In the genomic region with DNA sequence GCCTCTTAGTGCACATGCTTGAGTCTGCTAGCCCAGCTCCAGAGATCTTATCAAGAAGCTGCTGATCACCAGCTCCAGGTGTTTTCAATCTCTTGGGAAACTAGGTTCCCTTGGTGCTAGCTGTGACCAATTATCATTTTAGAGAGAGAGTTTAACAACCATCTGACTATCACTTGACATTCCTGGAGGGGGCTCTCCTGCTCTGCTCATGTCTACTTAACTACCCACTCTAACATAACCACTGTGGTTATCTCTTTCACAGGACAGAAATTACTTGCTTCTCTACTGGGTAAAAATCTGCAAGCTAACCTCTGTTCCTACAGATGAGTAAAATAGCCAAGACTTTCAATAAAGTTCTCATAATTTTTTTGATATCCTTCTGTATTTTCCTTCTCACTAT, we compare ENCODE assay signal across 8 cellular contexts.
DNase-seq lines count a peak whose midpoint lies in the region; ATAC-seq and FAIRE-seq lines count a peak whose summit lies in the region.

No MANE protein-coding gene starts in this region.

- DNase-seq in CD4-positive, CD25-positive, alpha-beta regulatory T cell = peak in 1 of 3 donors; percentile 3
- no peak for DNase-seq in GM18507 (ENCODE audit: extremely low spot score, insufficient read length, low read depth)
- peak; percentile 42 to 54 for DNase-seq in Kasumi-1 (lab: John Stamatoyannopoulos, UW)
- no peak for DNase-seq in central memory CD8-positive, alpha-beta T cell (ENCODE audit: low spot score in 2 of 2)
- DNase-seq in H7 = no peak
- no peak for DNase-seq in NCI-H2107 (lab: John Stamatoyannopoulos, UW)

- peaks cover 1% of the 10 kb centered on the region for H3K27me3 Mint-ChIP-seq in CD4-positive, CD25-positive, alpha-beta regulatory T cell
- H3K27me3 Mint-ChIP-seq in central memory CD8-positive, alpha-beta T cell = no peaks in the 10 kb centered on the region

- H3K36me3 ChIP-seq in CD4-positive, CD25-positive, alpha-beta regulatory T cell (ENCODE audit: control insufficient read depth, insufficient read depth, low read length) = no peaks in the 10 kb centered on the region
- no peaks in the 10 kb centered on the region for H3K36me3 ChIP-seq in H7 (replicated peaks; ENCODE audit: control insufficient read depth, insufficient read depth, low read length)

- peak; percentile 43 to 66 for ATAC-seq in CD4-positive, CD25-positive, alpha-beta regulatory T cell (ENCODE audit: low read depth in 2 of 2)
- ATAC-seq in central memory CD8-positive, alpha-beta T cell (replicated peaks; ENCODE audit: extremely low read depth, poor library complexity, severe bottlenecking) = peak; percentile 78
- ATAC-seq in GM19397 (IDR thresholded peaks at IDR 0.05; ENCODE audit: unreplicated experiment) = no peak
- ATAC-seq in GM21529 (IDR thresholded peaks at IDR 0.05; ENCODE audit: unreplicated experiment) = no peak

- H3K4me1 ChIP-seq in CD4-positive, CD25-positive, alpha-beta regulatory T cell (ENCODE audit: control insufficient read depth, insufficient read depth, low read length, poor library complexity, severe bottlenecking) = no peaks in the 10 kb centered on the region

- H3K4me1 Mint-ChIP-seq in CD4-positive, CD25-positive, alpha-beta regulatory T cell = peaks cover 0 to 4% (median under 1%) of the 10 kb centered on the region in 4 donors
- H3K4me1 Mint-ChIP-seq in central memory CD8-positive, alpha-beta T cell = no peaks in the 10 kb centered on the region

- H3K36me3 Mint-ChIP-seq in CD4-positive, CD25-positive, alpha-beta regulatory T cell = no peaks in the 10 kb centered on the region
- peaks cover 2% of the 10 kb centered on the region for H3K36me3 Mint-ChIP-seq in central memory CD8-positive, alpha-beta T cell (ENCODE audit: insufficient read depth)

- FAIRE-seq in GM18507 (lab: Jason Lieb, UNC) = peak; percentile 59

- H3K27me3 ChIP-seq in CD4-positive, CD25-positive, alpha-beta regulatory T cell (ENCODE audit: control insufficient read depth, insufficient read depth, low read length) = no peaks in the 10 kb centered on the region
- no peaks in the 10 kb centered on the region for H3K27me3 ChIP-seq in H7 (ENCODE audit: control insufficient read depth, insufficient read depth, low read length)

- no peak overlapping the region for H3K4me3 Mint-ChIP-seq in CD4-positive, CD25-positive, alpha-beta regulatory T cell
- no peak overlapping the region for H3K4me3 Mint-ChIP-seq in central memory CD8-positive, alpha-beta T cell

- no peak overlapping the region for H3K27ac ChIP-seq in CD4-positive, CD25-positive, alpha-beta regulatory T cell (ENCODE audit: insufficient read depth, low read length, poor library complexity, severe bottlenecking)

- H3K27ac Mint-ChIP-seq in CD4-positive, CD25-positive, alpha-beta regulatory T cell = no peak overlapping the region
- no peak overlapping the region for H3K27ac Mint-ChIP-seq in central memory CD8-positive, alpha-beta T cell (ENCODE audit: low read depth)

- H3K9me3 Mint-ChIP-seq in CD4-positive, CD25-positive, alpha-beta regulatory T cell = no peaks in the 10 kb centered on the region
- no peaks in the 10 kb centered on the region for H3K9me3 Mint-ChIP-seq in central memory CD8-positive, alpha-beta T cell

- no peaks in the 10 kb centered on the region for H3K9me3 ChIP-seq in CD4-positive, CD25-positive, alpha-beta regulatory T cell (ENCODE audit: control insufficient read depth in 2 of 2, low read length in 2 of 2)

- no peak overlapping the region for H3K4me3 ChIP-seq in CD4-positive, CD25-positive, alpha-beta regulatory T cell (ENCODE audit: low read depth, low read length)
- no peak overlapping the region for H3K4me3 ChIP-seq in H7 (ENCODE audit: insufficient read depth, low read depth, low read length)

Comparison
In these comparisons a context has a peak if more than half of its experiments do, and no peak if none do; other contexts are left out.
1. ATAC-seq: peak in CD4-positive, CD25-positive, alpha-beta regulatory T cell (2 of 2) and central memory CD8-positive, alpha-beta T cell (single experiment); none in GM19397 (single experiment) and GM21529 (single experiment).
2. DNase-seq: peak in Kasumi-1 (2 of 2); none in GM18507 (single experiment), central memory CD8-positive, alpha-beta T cell (0 of 2), H7 (single experiment) and NCI-H2107 (single experiment).